In genomic region chr22:12402531-12402930, GRCh38 we compare ENCODE assay signal across 3 cellular contexts.
A peak's percentile ranks its signal among the peaks of the same experiment; 100 is the strongest.
DNase-seq lines count a peak whose midpoint lies in the region.
"Not testable (repeated sequence)": the region's sequence is repeated elsewhere in the genome, so short reads cannot be mapped to it uniquely, and the experiment has no call there.

No MANE protein-coding gene starts in this region.

- peaks cover 50% of the 10 kb centered on the region for H3K4me1 Mint-ChIP-seq in activated naive CD4-positive, alpha-beta T cell treated with anti-CD3 and anti-CD28 coated beads, Interleukin-2, amount 50 U/mL, for 24 hours

- H3K27me3 Mint-ChIP-seq in activated naive CD4-positive, alpha-beta T cell treated with anti-CD3 and anti-CD28 coated beads, Interleukin-2, amount 50 U/mL, for 24 hours = not testable (repeated sequence)

- H3K27ac Mint-ChIP-seq in activated naive CD4-positive, alpha-beta T cell treated with anti-CD3 and anti-CD28 coated beads, Interleukin-2, amount 50 U/mL, for 24 hours = not testable (repeated sequence)

- not testable (repeated sequence) for H3K9me3 Mint-ChIP-seq in activated naive CD4-positive, alpha-beta T cell treated with anti-CD3 and anti-CD28 coated beads, Interleukin-2, amount 50 U/mL, for 24 hours

- not testable (repeated sequence) for H3K4me3 ChIP-seq in Jurkat, Clone E6-1 (ENCODE audit: low read length)

- H3K4me3 Mint-ChIP-seq in activated naive CD4-positive, alpha-beta T cell treated with anti-CD3 and anti-CD28 coated beads, Interleukin-2, amount 50 U/mL, for 24 hours = peak overlapping the region; percentile 3

- H3K36me3 Mint-ChIP-seq in activated naive CD4-positive, alpha-beta T cell treated with anti-CD3 and anti-CD28 coated beads, Interleukin-2, amount 50 U/mL, for 24 hours = not testable (repeated sequence)

- peak; percentile 21 for DNase-seq in Jurkat, Clone E6-1 (ENCODE audit: low read depth, low spot score)
- peak; percentile 91 for DNase-seq in SK-MEL-5 (ENCODE audit: low read depth, low spot score)

- in situ Hi-C loops in SK-MEL-5 (cut with HindIII; ENCODE audit: low pct_unique_long_range_greater_than_20kb, low sequenced_read_pairs) = not testable (repeated sequence)
